In the genomic region with DNA sequence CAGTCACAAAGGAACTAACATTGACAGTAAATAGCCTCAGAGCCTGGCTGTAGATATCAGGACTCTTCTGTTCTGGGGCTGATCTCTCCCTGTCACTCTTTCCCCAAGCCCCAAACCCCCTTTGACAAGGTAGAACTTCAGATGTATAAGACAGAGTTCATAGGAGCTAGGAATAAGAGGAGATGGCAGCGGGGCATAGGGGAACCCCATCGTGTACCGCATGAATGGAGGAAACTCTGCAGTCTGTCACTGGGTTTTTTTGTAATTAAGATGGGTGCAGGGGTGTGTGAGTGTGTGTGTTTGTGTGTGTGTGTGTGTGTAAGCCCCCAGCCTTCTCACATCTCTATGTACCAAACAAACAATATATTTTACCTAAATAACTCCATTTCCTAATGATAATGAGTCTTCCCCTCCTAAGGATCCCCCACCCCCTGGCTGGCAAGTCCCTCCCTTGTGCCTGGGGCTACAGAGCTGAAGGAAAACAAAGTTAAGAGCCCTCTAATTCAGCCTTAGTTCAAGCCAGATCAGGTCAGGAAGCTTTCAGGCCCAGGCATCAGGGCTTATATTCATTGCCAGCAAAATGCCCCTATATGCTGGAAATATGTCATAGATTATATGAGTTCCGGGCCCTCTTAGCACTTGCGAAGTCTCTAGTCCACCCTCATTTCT, we compare ENCODE assay signal across 30 cellular contexts. TPM values are rescaled to one million over a fixed set of nuclear protein-coding genes. Genes with fewer than 3 reads are reported as not detected.
DNase-seq lines count a peak whose midpoint lies in the region; ATAC-seq and TF ChIP-seq lines count a peak whose summit lies in the region.
"Had no signal": no experiment of that assay in that cellular context is flagged by ENCODE, and none has a peak within 500 bp of the region (broad histone marks: within the 10 kb centered on the region; RNA-seq: fewer than 3 reads in every experiment).

No MANE protein-coding gene starts in this region.

- no peak for TF ChIP-seq POLR2A in upper lobe of left lung (IDR thresholded peaks at IDR 0.05)

- H3K4me1 ChIP-seq in HEK293 (ENCODE audit: control insufficient read depth, insufficient read depth, low read length) = peaks cover 54% of the 10 kb centered on the region
- peaks cover 0 to 12% (median 7%) of the 10 kb centered on the region in 4 donors for H3K4me1 ChIP-seq in upper lobe of left lung
- H3K4me1 ChIP-seq in GM23248 (ENCODE audit: insufficient read depth) = peaks cover 4% of the 10 kb centered on the region; the same call in 1 of the 2 replicates
- H3K4me1 ChIP-seq: HAP-1 had no signal

- peak overlapping the region; percentile 98 for H3K27ac Mint-ChIP-seq in nephron progenitor cell
- H3K27ac Mint-ChIP-seq: activated CD8-positive, alpha-beta T cell treated with anti-CD3 and anti-CD28 coated beads, Interleukin-2, amount 10 ng/mL, durations not matched to agents 7 days and 5 days; activated naive CD4-positive, alpha-beta T cell treated with anti-CD3 and anti-CD28 coated beads, Interleukin-2, amount 10 ng/mL, durations not matched to agents 7 days and 5 days; activated T-helper 17 cell treated with anti-CD3 and anti-CD28 coated beads, Interleukin-2, amount 50 U/mL, for 72 hours; CD8-positive, alpha-beta T cell; endodermal cell; natural killer cell had no signal

- in situ Hi-C loops in GM23248 (cut with MboI) = no loop called here

- 42 to 44% methylated on average over 5 of the region's 5 CpGs for WGBS in upper lobe of left lung, 2 donors
- 88 to 92% methylated on average over 5 of the region's 5 CpGs for WGBS in GM23248 (ENCODE audit: low coverage in 1 of 2, low lambda C conversion rate in 2 of 2, missing lambda C conversion rate in 2 of 2), 2 experiments

- no peak overlapping the region for H3K4me2 ChIP-seq in GM23248 (ENCODE audit: unreplicated experiment)

- H3K9me3 Mint-ChIP-seq in nephron progenitor cell = no peaks in the 10 kb centered on the region
- H3K9me3 Mint-ChIP-seq: activated naive CD4-positive, alpha-beta T cell treated with anti-CD3 and anti-CD28 coated beads, Interleukin-2, amount 10 ng/mL, durations not matched to agents 7 days and 5 days; activated T-helper 17 cell treated with anti-CD3 and anti-CD28 coated beads, Interleukin-2, amount 50 U/mL, for 72 hours; CD8-positive, alpha-beta T cell; natural killer cell had no signal

- TF ChIP-seq CTCF in HEK293 (tag by site-specific recombination; IDR thresholded peaks at IDR 0.05) (no peak), WERI-Rb-1 (IDR thresholded peaks at IDR 0.05; ENCODE audit: low read depth, low read length) (no peak), nephron progenitor cell (IDR thresholded peaks at IDR 0.05) (no peak), upper lobe of left lung (IDR thresholded peaks at IDR 0.05) (no peak)

- no peaks in the 10 kb centered on the region for H3K9me2 ChIP-seq in GM23248 (ENCODE audit: insufficient read depth)

- POLR2A ChIA-PET in HEK293 (lab: Yijun Ruan, JAX) = interaction anchor here (2.0 kb wide), 1 partner anchor 10 kb away, joined by 15 read pairs; the partner anchor contains the start of gene HOXC4

- no peaks in the 10 kb centered on the region for H3K9me3 ChIP-seq in HEK293 (ENCODE audit: control insufficient read depth, insufficient read depth, low read depth, low read length)
- H3K9me3 ChIP-seq in WERI-Rb-1 (ENCODE audit: severe bottlenecking) = no peaks in the 10 kb centered on the region
- H3K9me3 ChIP-seq in upper lobe of left lung = no peaks in the 10 kb centered on the region
- H3K9me3 ChIP-seq in GM23248 (ENCODE audit: low read depth) = no peaks in the 10 kb centered on the region
- H3K9me3 ChIP-seq: BE2C, esophagus muscularis mucosa, HAP-1, tibial artery had no signal

- H3K4me3 Mint-ChIP-seq in nephron progenitor cell = peak overlapping the region; percentile 95
- H3K4me3 Mint-ChIP-seq: activated CD8-positive, alpha-beta T cell treated with anti-CD3 and anti-CD28 coated beads, Interleukin-2, amount 10 ng/mL, durations not matched to agents 7 days and 5 days; activated naive CD4-positive, alpha-beta T cell treated with anti-CD3 and anti-CD28 coated beads, Interleukin-2, amount 10 ng/mL, durations not matched to agents 7 days and 5 days; activated T-helper 17 cell treated with anti-CD3 and anti-CD28 coated beads, Interleukin-2, amount 50 U/mL, for 72 hours; CD8-positive, alpha-beta T cell; endodermal cell; natural killer cell had no signal

- no peaks in the 10 kb centered on the region for H3F3A ChIP-seq in GM23248 (ENCODE audit: insufficient read depth)

- no peaks in the 10 kb centered on the region for H3K27me3 ChIP-seq in WERI-Rb-1 (ENCODE audit: insufficient read depth, low read depth, severe bottlenecking)
- H3K27me3 ChIP-seq in upper lobe of left lung = peaks cover 0 to 33% (median 14%) of the 10 kb centered on the region in 4 donors
- H3K27me3 ChIP-seq in GM23248 (replicated peaks; ENCODE audit: insufficient read depth) = no peaks in the 10 kb centered on the region
- H3K27me3 ChIP-seq: BE2C, tibial artery had no signal

- peaks cover 100% of the 10 kb centered on the region for H3K4me1 Mint-ChIP-seq in nephron progenitor cell
- H3K4me1 Mint-ChIP-seq: activated T-helper 17 cell treated with anti-CD3 and anti-CD28 coated beads, Interleukin-2, amount 50 U/mL, for 72 hours had no signal

- no peak overlapping the region for H3K9ac ChIP-seq in GM23248

- no peak overlapping the region for H3K4me3 ChIP-seq in HEK293 (ENCODE audit: low read depth, low read length)
- H3K4me3 ChIP-seq in WERI-Rb-1 (ENCODE audit: low read depth, low read length) = no peak overlapping the region
- no peak overlapping the region for H3K4me3 ChIP-seq in upper lobe of left lung
- no peak overlapping the region for H3K4me3 ChIP-seq in GM23248
- H3K4me3 ChIP-seq: esophagus muscularis mucosa, HAP-1, tibial artery had no signal

- CTCF ChIA-PET in HEK293 (lab: Yijun Ruan, JAX) = interaction anchor here (0.9 to 2.3 kb wide), 5 partner anchors 8 to 157 kb away, joined by 3 to 10 read pairs (median 4); partner anchors contain the start of gene HOXC5

- H3K36me3 ChIP-seq in HEK293 (ENCODE audit: control insufficient read depth in 2 of 2, insufficient read depth in 1 of 2, low read length in 2 of 2) (peaks cover 5 to 36% of the 10 kb centered on the region in 2 experiments), WERI-Rb-1 (peaks cover 9% of the 10 kb centered on the region), upper lobe of left lung (no peaks in the 10 kb centered on the region), GM23248 (ENCODE audit: low read depth) (no peaks in the 10 kb centered on the region)
- H3K36me3 ChIP-seq: BE2C, brain microvascular endothelial cell, esophagus muscularis mucosa, HAP-1, tibial artery had no signal

- H3K27ac ChIP-seq in HEK293 (ENCODE audit: extremely low read depth, low read depth, low read length) (no peak overlapping the region), WERI-Rb-1 (peak overlapping the region; percentile 81), upper lobe of left lung (no peak overlapping the region), GM23248 (no peak overlapping the region)
- H3K27ac ChIP-seq: brain microvascular endothelial cell, esophagus muscularis mucosa, HL-60, tibial artery had no signal

- no peak overlapping the region for H2AFZ ChIP-seq in GM23248

- H4K20me1 ChIP-seq in GM23248 (ENCODE audit: insufficient read depth) = no peaks in the 10 kb centered on the region

- no peak for TF ChIP-seq EP300 in upper lobe of left lung (IDR thresholded peaks at IDR 0.05)

- ATAC-seq in upper lobe of left lung (ENCODE audit: low FRiP score in 2 of 2) (no peak), GM21526 (IDR thresholded peaks at IDR 0.05; ENCODE audit: low FRiP score, unreplicated experiment) (no peak)
- ATAC-seq: activated CD8-positive, alpha-beta T cell treated with anti-CD3 and anti-CD28 coated beads, Interleukin-2, amount 10 ng/mL, durations not matched to agents 7 days and 5 days; activated T-helper 17 cell treated with anti-CD3 and anti-CD28 coated beads, Interleukin-2, amount 50 U/mL, for 72 hours; CD8-positive, alpha-beta T cell; natural killer cell; PC-3 had no signal

- no peak for DNase-seq in WERI-Rb-1
- no peak for DNase-seq in nephron progenitor cell
- DNase-seq in upper lobe of left lung = no peak
- DNase-seq in GM23248 = no peak
- DNase-seq: activated CD4-positive, alpha-beta T cell treated with anti-CD3 and anti-CD28 coated beads for 4 hours; activated CD8-positive, alpha-beta T cell treated with anti-CD3 and anti-CD28 coated beads, Interleukin-2, amount 10 ng/mL, durations not matched to agents 7 days and 5 days; activated naive CD4-positive, alpha-beta T cell treated with anti-CD3 and anti-CD28 coated beads, Interleukin-2, amount 10 ng/mL, durations not matched to agents 7 days and 5 days; amniotic stem cell; BE2C; brain microvascular endothelial cell; CD8-positive, alpha-beta T cell; cerebellar nuclear complex; dermis blood vessel endothelial cell; endodermal cell; foreskin fibroblast; natural killer cell; NCI-H2029; NCI-H524; PC-3; stimulated activated CD4-positive, alpha-beta T cell treated with anti-CD3 and anti-CD28 coated beads, Interleukin-15, amount 100 ng/mL, for 24 hours; stimulated activated CD4-positive, alpha-beta T cell treated with anti-CD3 and anti-CD28 coated beads, Interleukin-4, amount 100 ng/mL, for 4 hours; T-helper 9 cell; tibial artery had no signal

- H3K27me3 Mint-ChIP-seq in nephron progenitor cell (ENCODE audit: low read depth, poor library complexity) = peaks cover 6% of the 10 kb centered on the region

- peaks cover 56% of the 10 kb centered on the region for H3K36me3 Mint-ChIP-seq in nephron progenitor cell (ENCODE audit: low read depth)
- H3K36me3 Mint-ChIP-seq: activated naive CD4-positive, alpha-beta T cell treated with anti-CD3 and anti-CD28 coated beads, Interleukin-2, amount 10 ng/mL, durations not matched to agents 7 days and 5 days; CD8-positive, alpha-beta T cell; natural killer cell had no signal

- peaks cover 28% of the 10 kb centered on the region for H3K79me2 ChIP-seq in GM23248 (ENCODE audit: insufficient read depth)

RNA-seq across cellular contexts. Expression of gene HOXC4, which starts 9.1 kb away (rescaled TPM):
- 1 to 10 TPM in 1 of 6 donors, under 1 TPM in 2, not detected in 3; 0.40 to 1.0 (median 0.59) TPM for total RNA-seq in upper lobe of left lung
- 2.2 and 3.4 TPM in 2 replicates for total RNA-seq in GM23248 (2014; rRNA removed; shearing (Covaris generic))
- 2.3 and 3.1 TPM in 2 replicates for polyA plus RNA-seq in GM23248 (2016; fragmentation: Nextera tagmentation; extraction: Ambion mirVana)
- total RNA-seq: dermis blood vessel endothelial cell, endodermal cell had no signal

RNA-seq across cellular contexts. Expression of gene HOXC5, which starts 11.7 kb away (rescaled TPM):
- under 1 TPM in 3 of 6 donors, not detected in 3; 0.11 to 0.22 (median 0.17) TPM for total RNA-seq in upper lobe of left lung
- total RNA-seq in GM23248 (2014; rRNA removed; shearing (Covaris generic)) = 1.1 and 1.8 TPM in 2 replicates
- polyA plus RNA-seq in GM23248 (2016; fragmentation: Nextera tagmentation; extraction: Ambion mirVana) = 0.65 and 1.3 TPM in 2 replicates
- total RNA-seq: activated CD8-positive, alpha-beta T cell treated with anti-CD3 and anti-CD28 coated beads, Interleukin-2, amount 10 ng/mL, durations not matched to agents 7 days and 5 days; activated T-helper 17 cell treated with anti-CD3 and anti-CD28 coated beads, Interleukin-2, amount 50 U/mL, for 72 hours; CD8-positive, alpha-beta T cell; dermis blood vessel endothelial cell; endodermal cell; mononuclear cell had no signal

RNA-seq across cellular contexts. Expression of gene HOXC6, which starts 16.3 kb away (rescaled TPM):
- under 1 TPM in 2 of 6 donors, not detected in 4; 0.40 to 0.92 TPM for total RNA-seq in upper lobe of left lung
- total RNA-seq in GM23248 (2014; rRNA removed; shearing (Covaris generic)) = 3.6 and 4.9 TPM in 2 replicates
- 19.9 and 20.5 TPM in 2 replicates for polyA plus RNA-seq in GM23248 (2016; fragmentation: Nextera tagmentation; extraction: Ambion mirVana)
- total RNA-seq: activated CD8-positive, alpha-beta T cell treated with anti-CD3 and anti-CD28 coated beads, Interleukin-2, amount 10 ng/mL, durations not matched to agents 7 days and 5 days; activated T-helper 17 cell treated with anti-CD3 and anti-CD28 coated beads, Interleukin-2, amount 50 U/mL, for 72 hours; CD8-positive, alpha-beta T cell; endodermal cell; mononuclear cell; natural killer cell had no signal

RNA-seq across cellular contexts. Expression of gene HOXC8, which starts 35.8 kb away (rescaled TPM):
- not detected for total RNA-seq in upper lobe of left lung
- 3.8 and 11.3 TPM in 2 replicates for total RNA-seq in GM23248 (2014; rRNA removed; shearing (Covaris generic))
- polyA plus RNA-seq in GM23248 (2016; fragmentation: Nextera tagmentation; extraction: Ambion mirVana) = 16.7 and 20.8 TPM in 2 replicates
- total RNA-seq: activated CD8-positive, alpha-beta T cell treated with anti-CD3 and anti-CD28 coated beads, Interleukin-2, amount 10 ng/mL, durations not matched to agents 7 days and 5 days; activated T-helper 17 cell treated with anti-CD3 and anti-CD28 coated beads, Interleukin-2, amount 50 U/mL, for 72 hours; CD8-positive, alpha-beta T cell; dermis blood vessel endothelial cell; endodermal cell; esophagus muscularis mucosa; mononuclear cell; natural killer cell had no signal

RNA-seq across cellular contexts. Expression of gene HOXC9, which starts 44.6 kb away (rescaled TPM):
- total RNA-seq in upper lobe of left lung = under 1 TPM in 2 of 6 donors, not detected in 4; 0.17 to 0.23 TPM
- total RNA-seq in GM23248 (2014; rRNA removed; shearing (Covaris generic)) = 2.5 and 3.7 TPM in 2 replicates
- 5.5 and 6.0 TPM in 2 replicates for polyA plus RNA-seq in GM23248 (2016; fragmentation: Nextera tagmentation; extraction: Ambion mirVana)
- total RNA-seq: activated CD8-positive, alpha-beta T cell treated with anti-CD3 and anti-CD28 coated beads, Interleukin-2, amount 10 ng/mL, durations not matched to agents 7 days and 5 days; activated T-helper 17 cell treated with anti-CD3 and anti-CD28 coated beads, Interleukin-2, amount 50 U/mL, for 72 hours; CD8-positive, alpha-beta T cell; endodermal cell; esophagus muscularis mucosa; mononuclear cell; natural killer cell had no signal
